15 cellular contexts compared by ENCODE assay signal in the genomic region with DNA sequence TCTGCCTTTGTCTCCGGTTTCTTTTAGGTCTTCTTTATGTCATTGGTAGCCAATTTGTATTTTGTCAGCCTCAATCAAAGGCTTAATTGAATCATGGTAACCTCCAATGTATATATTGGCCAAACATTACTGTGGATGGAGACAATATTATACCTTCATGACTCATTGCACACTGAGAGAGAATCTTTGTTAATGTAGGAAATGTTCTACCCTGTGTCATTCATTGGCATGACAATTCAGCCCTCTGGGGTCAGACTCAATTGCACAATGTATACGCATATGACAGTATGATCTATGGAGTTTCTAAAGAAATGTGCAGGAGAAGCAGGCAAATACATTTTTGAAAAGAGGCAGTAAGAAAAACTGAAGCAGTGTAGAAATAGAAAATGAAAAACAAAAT.
"Had no signal": no experiment of that assay in that cellular context is flagged by ENCODE, and none has a peak within 500 bp of the region (broad histone marks: within the 10 kb centered on the region; RNA-seq: fewer than 3 reads in every experiment).

No MANE protein-coding gene starts in this region.

- H3K4me3 Mint-ChIP-seq: activated B cell treated with CpG ODN at 0.5 μM for 24 hours; activated CD4-positive, alpha-beta T cell treated with anti-CD3 and anti-CD28 coated beads, Interleukin-2, amount 10 ng/mL, durations not matched to agents 7 days and 5 days; activated naive CD4-positive, alpha-beta T cell treated with anti-CD3 and anti-CD28 coated beads, Interleukin-2, amount 10 ng/mL, durations not matched to agents 7 days and 5 days; natural killer cell; stimulated activated effector memory CD8-positive, alpha-beta T cell treated with anti-CD3 and anti-CD28 coated beads, Interleukin-12 subunit alpha, Interleukin-12 subunit beta, amount 100 ng/mL, for 72 hours had no signal

- H3K27ac ChIP-seq: body of pancreas, tibial nerve had no signal

- H3K27me3 Mint-ChIP-seq: activated B cell treated with CpG ODN at 0.5 μM for 24 hours; activated CD4-positive, alpha-beta T cell treated with anti-CD3 and anti-CD28 coated beads, Interleukin-2, amount 10 ng/mL, durations not matched to agents 7 days and 5 days had no signal

- H3K36me3 Mint-ChIP-seq: activated naive CD4-positive, alpha-beta T cell treated with anti-CD3 and anti-CD28 coated beads, Interleukin-2, amount 10 ng/mL, durations not matched to agents 7 days and 5 days; natural killer cell; stimulated activated effector memory CD8-positive, alpha-beta T cell treated with anti-CD3 and anti-CD28 coated beads, Interleukin-12 subunit alpha, Interleukin-12 subunit beta, amount 100 ng/mL, for 72 hours had no signal

- H3K9me3 ChIP-seq: body of pancreas, tibial nerve had no signal

- H3K27ac Mint-ChIP-seq: activated B cell treated with CpG ODN at 0.5 μM for 24 hours; activated CD4-positive, alpha-beta T cell treated with anti-CD3 and anti-CD28 coated beads, Interleukin-2, amount 10 ng/mL, durations not matched to agents 7 days and 5 days; activated naive CD4-positive, alpha-beta T cell treated with anti-CD3 and anti-CD28 coated beads, Interleukin-2, amount 10 ng/mL, durations not matched to agents 7 days and 5 days; activated T-helper 2 cell treated with anti-CD3 and anti-CD28 coated beads, Interferon-gamma antibody, Interleukin-2, Interleukin-4, amounts not matched to agents 10 μg/mL and 5 μg/mL and 100 μg/mL, durations not matched to agents 14 hours and 24 hours and 36 hours; natural killer cell; stimulated activated effector memory CD8-positive, alpha-beta T cell treated with anti-CD3 and anti-CD28 coated beads, Interleukin-12 subunit alpha, Interleukin-12 subunit beta, amount 100 ng/mL, for 72 hours had no signal

- H3K36me3 ChIP-seq: tibial nerve had no signal

- H3K4me1 ChIP-seq: body of pancreas, tibial nerve had no signal

- H3K9me3 Mint-ChIP-seq: activated B cell treated with CpG ODN at 0.5 μM for 24 hours; activated CD4-positive, alpha-beta T cell treated with anti-CD3 and anti-CD28 coated beads, Interleukin-2, amount 10 ng/mL, durations not matched to agents 7 days and 5 days; activated naive CD4-positive, alpha-beta T cell treated with anti-CD3 and anti-CD28 coated beads, Interleukin-2, amount 10 ng/mL, durations not matched to agents 7 days and 5 days; activated T-helper 2 cell treated with anti-CD3 and anti-CD28 coated beads, Interferon-gamma antibody, Interleukin-2, Interleukin-4, amounts not matched to agents 10 μg/mL and 5 μg/mL and 100 μg/mL, durations not matched to agents 14 hours and 24 hours and 36 hours; natural killer cell; stimulated activated effector memory CD8-positive, alpha-beta T cell treated with anti-CD3 and anti-CD28 coated beads, Interleukin-12 subunit alpha, Interleukin-12 subunit beta, amount 100 ng/mL, for 72 hours had no signal

- H3K4me1 Mint-ChIP-seq: activated B cell treated with CpG ODN at 0.5 μM for 24 hours had no signal

- DNase-seq: activated B cell treated with CpG ODN at 0.5 μM for 24 hours; activated CD4-positive, alpha-beta T cell treated with anti-CD3 and anti-CD28 coated beads, Interleukin-2, amount 10 ng/mL, durations not matched to agents 7 days and 5 days; activated naive CD4-positive, alpha-beta T cell treated with anti-CD3 and anti-CD28 coated beads, Interleukin-2, amount 10 ng/mL, durations not matched to agents 7 days and 5 days; activated T-cell treated with anti-CD3 and anti-CD28 coated beads for 4 hours; amniotic stem cell; body of pancreas; effector memory CD4-positive, alpha-beta T cell; hypothalamus; left colon; natural killer cell; nucleus accumbens; right cardiac atrium had no signal

- H3K27me3 ChIP-seq: body of pancreas, tibial nerve had no signal

- H3K4me3 ChIP-seq: body of pancreas, tibial nerve had no signal
